In the genomic region with DNA sequence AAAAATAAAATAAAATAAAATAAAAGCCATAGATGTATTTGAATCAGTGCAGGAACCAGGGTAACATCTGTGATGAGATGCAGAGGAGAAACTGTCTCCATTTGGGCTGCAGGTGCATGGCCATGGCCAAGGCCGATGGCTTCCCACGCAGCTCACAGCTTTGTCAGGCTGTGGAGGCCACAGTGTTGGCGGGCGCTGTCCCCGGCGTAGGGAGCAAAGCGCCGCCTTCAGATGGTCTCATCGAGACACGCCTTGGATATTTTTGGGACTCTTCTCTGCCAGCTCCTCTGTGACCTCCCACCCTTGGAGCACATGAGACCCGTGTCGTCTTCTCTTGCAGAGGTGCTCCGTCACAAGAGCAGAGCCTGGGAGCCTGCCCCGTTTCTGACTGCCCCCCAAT, we compare ENCODE assay signal across 19 cellular contexts. TPM values are rescaled to one million over a fixed set of nuclear protein-coding genes. Genes with fewer than 3 reads are reported as not detected.
DNase-seq lines count a peak whose midpoint lies in the region; ATAC-seq and TF ChIP-seq lines count a peak whose summit lies in the region.
"Had no signal": no experiment of that assay in that cellular context is flagged by ENCODE, and none has a peak within 500 bp of the region (broad histone marks: within the 10 kb centered on the region; RNA-seq: fewer than 3 reads in every experiment).

No MANE protein-coding gene starts in this region.

- CTCF ChIA-PET in RWPE1 (lab: Yijun Ruan, JAX) = no interaction called here

- no peak overlapping the region for H3K4me3 ChIP-seq in right cardiac atrium (ENCODE audit: low read length)
- no peak overlapping the region for H3K4me3 ChIP-seq in heart right ventricle
- H3K4me3 ChIP-seq: BLaER1 treated with 17β-estradiol and CSF1 and Interleukin-3, amounts not matched to agents 10 nM and 100 nM had no signal

- H3K4me1 Mint-ChIP-seq in endothelial cell (ENCODE audit: unreplicated experiment) = peaks cover 12% of the 10 kb centered on the region

- H3K9me3 ChIP-seq in right cardiac atrium (ENCODE audit: control insufficient read depth, low read length) = no peaks in the 10 kb centered on the region
- no peaks in the 10 kb centered on the region for H3K9me3 ChIP-seq in heart right ventricle
- H3K9me3 ChIP-seq: BE2C; BLaER1 treated with 17β-estradiol and CSF1 and Interleukin-3, amounts not matched to agents 10 nM and 100 nM; Caco-2 had no signal

- peak in 1 of 3 donors; percentile 45 for DNase-seq in right cardiac atrium
- DNase-seq in heart right ventricle = no peak
- no peak for DNase-seq in RWPE1 (ENCODE audit: low spot score)
- DNase-seq in endothelial cell (ENCODE audit: low spot score) = no peak
- DNase-seq in NCI-H146 (lab: John Stamatoyannopoulos, UW) = no peak
- DNase-seq: 8988T; ACHN; BE2C; Caco-2; Calu3; CD4-positive, alpha-beta T cell; CD8-positive, alpha-beta T cell; DMS79 treated with DMSO at 0.1 percent for 48 hours; GF-D8 had no signal

- H3K27me3 ChIP-seq in right cardiac atrium (ENCODE audit: control insufficient read depth, insufficient read depth) (no peaks in the 10 kb centered on the region), heart right ventricle (no peaks in the 10 kb centered on the region)
- H3K27me3 ChIP-seq: BE2C; BLaER1 treated with 17β-estradiol and CSF1 and Interleukin-3, amounts not matched to agents 10 nM and 100 nM had no signal

- H3K36me3 ChIP-seq in heart right ventricle = peaks cover 0 to 98% (median 37%) of the 10 kb centered on the region in 9 donors

- H3K4me3 Mint-ChIP-seq in endothelial cell (ENCODE audit: unreplicated experiment) = peak overlapping the region; percentile 31
- H3K4me3 Mint-ChIP-seq: CD4-positive, alpha-beta T cell; CD8-positive, alpha-beta T cell had no signal

- WGBS in right cardiac atrium = 71% methylated on average over 14 of the region's 14 CpGs
- 90% methylated on average over 14 of the region's 14 CpGs for WGBS in heart right ventricle, 2 donors

- H3K4me1 ChIP-seq in right cardiac atrium (ENCODE audit: control insufficient read depth, insufficient read depth, low read length) (no peaks in the 10 kb centered on the region), heart right ventricle (peaks cover 0 to 4% (median 0%) of the 10 kb centered on the region in 9 donors)
- H3K4me1 ChIP-seq: Caco-2 had no signal

- POLR2A ChIA-PET in RWPE1 (lab: Yijun Ruan, JAX; ENCODE audit: low non-redundant PET) = no interaction called here

- H3K9me3 Mint-ChIP-seq in endothelial cell (ENCODE audit: unreplicated experiment) = no peaks in the 10 kb centered on the region
- H3K9me3 Mint-ChIP-seq: CD4-positive, alpha-beta T cell; CD8-positive, alpha-beta T cell had no signal

- H3K27ac ChIP-seq in right cardiac atrium (ENCODE audit: low read length) = no peak overlapping the region
- H3K27ac ChIP-seq in heart right ventricle = no peak overlapping the region
- peak overlapping the region; percentile 32; the same call in 1 of the 2 replicates for H3K27ac ChIP-seq in RWPE1
- H3K27ac ChIP-seq: C4-2B had no signal

- ATAC-seq in right cardiac atrium = peak; percentile 41 to 42
- ATAC-seq in heart right ventricle = no peak
- no peak for ATAC-seq in HG02852 (IDR thresholded peaks at IDR 0.05; ENCODE audit: unreplicated experiment)
- ATAC-seq: CD8-positive, alpha-beta T cell had no signal

- peaks cover 24% of the 10 kb centered on the region for H3K27me3 Mint-ChIP-seq in endothelial cell (ENCODE audit: unreplicated experiment)
- H3K27me3 Mint-ChIP-seq: CD4-positive, alpha-beta T cell had no signal

- TF ChIP-seq CTCF in heart right ventricle (IDR thresholded peaks at IDR 0.05) (no peak), RWPE1 (conservative IDR thresholded peaks at IDR 0.05; ENCODE audit: low read depth) (no peak), endothelial cell (IDR thresholded peaks at IDR 0.05; ENCODE audit: unreplicated experiment) (no peak)

- H3K36me3 Mint-ChIP-seq in endothelial cell (ENCODE audit: low read depth, unreplicated experiment) = peaks cover 42% of the 10 kb centered on the region

- no peak overlapping the region for H3K27ac Mint-ChIP-seq in endothelial cell (ENCODE audit: unreplicated experiment)
- H3K27ac Mint-ChIP-seq: CD4-positive, alpha-beta T cell; CD8-positive, alpha-beta T cell had no signal

- intact Hi-C loops in right cardiac atrium (cut with DNase I) (no loop called here), heart right ventricle (cut with DNase I) (no loop called here)

RNA-seq across cellular contexts. Expression of gene MUC6, which starts 38.6 kb away (rescaled TPM):
- not detected for total RNA-seq in right cardiac atrium
- 0.05 TPM for polyA plus RNA-seq in right cardiac atrium
- not detected for total RNA-seq in heart right ventricle
- under 1 TPM; 0.01 to 0.07 TPM for polyA plus RNA-seq in heart right ventricle
- total RNA-seq in endothelial cell (ENCODE audit: unreplicated experiment) = not detected
- total RNA-seq: A673; Caco-2; CD4-positive, alpha-beta T cell; CD8-positive, alpha-beta T cell had no signal
- polyA plus RNA-seq: AG04450 had no signal

Comparison
In these comparisons a context has a peak if more than half of its experiments do, and no peak if none do; other contexts are left out.
1. ATAC-seq: peak in right cardiac atrium (2 of 2); none in heart right ventricle (0 of 8) and HG02852 (single experiment).